22 cellular contexts compared by ENCODE assay signal in the genomic region with DNA sequence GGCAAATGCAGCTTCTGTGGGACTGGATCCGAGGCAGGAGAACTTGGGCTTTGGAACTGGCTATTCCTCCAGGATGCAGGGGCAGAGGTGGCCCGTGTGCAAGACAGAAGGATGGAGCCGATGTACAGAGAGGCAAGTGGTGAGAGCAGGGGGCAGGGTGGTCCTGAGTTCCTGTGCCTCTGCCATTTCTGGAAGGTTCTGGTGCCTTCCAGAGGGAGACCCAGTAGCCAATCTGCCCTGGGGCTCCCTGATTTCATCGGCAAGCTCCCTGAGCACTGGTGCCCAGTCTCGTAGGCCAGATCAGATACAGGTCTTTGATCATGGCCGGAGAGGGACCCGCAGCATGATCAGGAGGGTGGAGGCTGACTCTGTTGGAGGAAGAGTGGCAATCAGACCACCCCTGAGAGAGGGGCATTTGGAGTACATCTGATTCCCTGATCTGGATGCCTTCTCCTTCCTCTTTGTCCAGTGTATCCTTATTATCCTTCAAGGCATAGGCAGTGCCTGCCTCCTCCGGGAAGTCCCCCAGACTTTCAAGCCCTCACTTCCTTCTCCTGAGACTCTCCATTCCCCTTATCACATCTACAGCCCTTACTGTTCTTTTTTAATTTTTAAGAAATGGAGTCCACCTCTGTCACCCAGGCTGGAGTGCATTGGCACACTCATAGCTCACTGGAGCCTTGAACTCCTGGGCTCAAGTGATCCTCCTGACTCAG. TPM values are rescaled to one million over a fixed set of nuclear protein-coding genes. Genes with fewer than 3 reads are reported as not detected.
"Had no signal": no experiment of that assay in that cellular context is flagged by ENCODE, and none has a peak within 500 bp of the region (broad histone marks: within the 10 kb centered on the region; RNA-seq: fewer than 3 reads in every experiment).

No MANE protein-coding gene starts in this region.

- H3K9me3 ChIP-seq: heart right ventricle, tibial nerve had no signal

- H3K4me3 ChIP-seq: heart right ventricle, lung, SK-N-MC, tibial nerve had no signal

- H3K36me3 Mint-ChIP-seq: activated naive CD8-positive, alpha-beta T cell treated with anti-CD3 and anti-CD28 coated beads for 36 hours; brain; stimulated activated memory B cell treated with anti-CD40 and anti-IgM and Interleukin-4, amounts not matched to agents 10 μg/mL and 1 μg/mL and 100 μg/mL, for 72 hours had no signal

- H3K27me3 Mint-ChIP-seq: activated naive CD8-positive, alpha-beta T cell treated with anti-CD3 and anti-CD28 coated beads for 36 hours had no signal

- H3K4me1 ChIP-seq: parathyroid adenoma had no signal

- H3K4me3 Mint-ChIP-seq: activated CD8-positive, alpha-beta T cell treated with anti-CD3 and anti-CD28 coated beads for 36 hours; activated naive CD8-positive, alpha-beta T cell treated with anti-CD3 and anti-CD28 coated beads for 36 hours; activated T-cell treated with anti-CD3 and anti-CD28 coated beads, Interleukin-2, amount 50 U/mL, for 72 hours; brain; central memory CD8-positive, alpha-beta T cell; dendritic cell treated with granulocyte-macrophage colony-stimulating factor and Interleukin-4, amounts not matched to agents 40 ng/mL and 50 ng/mL, for 4 days; effector memory CD8-positive, alpha-beta T cell; stimulated activated memory B cell treated with anti-CD40 and anti-IgM and Interleukin-4, amounts not matched to agents 10 μg/mL and 1 μg/mL and 100 μg/mL, for 72 hours had no signal

- ATAC-seq: activated CD8-positive, alpha-beta T cell treated with anti-CD3 and anti-CD28 coated beads for 36 hours; activated T-cell treated with anti-CD3 and anti-CD28 coated beads, Interleukin-2, amount 50 U/mL, for 72 hours; effector memory CD8-positive, alpha-beta T cell; heart right ventricle; left colon; stimulated activated memory B cell treated with anti-CD40 and anti-IgM and Interleukin-4, amounts not matched to agents 10 μg/mL and 1 μg/mL and 100 μg/mL, for 72 hours had no signal

- H3K9me3 Mint-ChIP-seq: activated CD8-positive, alpha-beta T cell treated with anti-CD3 and anti-CD28 coated beads for 36 hours; activated T-cell treated with anti-CD3 and anti-CD28 coated beads, Interleukin-2, amount 50 U/mL, for 72 hours; brain; central memory CD8-positive, alpha-beta T cell; dendritic cell treated with granulocyte-macrophage colony-stimulating factor and Interleukin-4, amounts not matched to agents 40 ng/mL and 50 ng/mL, for 4 days; effector memory CD8-positive, alpha-beta T cell had no signal

- H3K27ac Mint-ChIP-seq: activated CD8-positive, alpha-beta T cell treated with anti-CD3 and anti-CD28 coated beads for 36 hours; activated naive CD8-positive, alpha-beta T cell treated with anti-CD3 and anti-CD28 coated beads for 36 hours; activated T-cell treated with anti-CD3 and anti-CD28 coated beads, Interleukin-2, amount 50 U/mL, for 72 hours; brain; dendritic cell treated with granulocyte-macrophage colony-stimulating factor and Interleukin-4, amounts not matched to agents 40 ng/mL and 50 ng/mL, for 4 days; effector memory CD8-positive, alpha-beta T cell; stimulated activated memory B cell treated with anti-CD40 and anti-IgM and Interleukin-4, amounts not matched to agents 10 μg/mL and 1 μg/mL and 100 μg/mL, for 72 hours had no signal

- H3K27me3 ChIP-seq: tibial nerve had no signal

- H3K27ac ChIP-seq: heart right ventricle, parathyroid adenoma, SK-N-MC, tibial nerve had no signal

- H3K4me1 Mint-ChIP-seq: brain; central memory CD8-positive, alpha-beta T cell had no signal

- DNase-seq: activated CD4-positive, alpha-beta T cell treated with anti-CD3 and anti-CD28 coated beads for 1 hour; activated CD8-positive, alpha-beta memory T cell treated with anti-CD3 and anti-CD28 coated beads, Interleukin-2, amount 50 U/mL, for 4 hours; activated CD8-positive, alpha-beta T cell treated with anti-CD3 and anti-CD28 coated beads for 36 hours; activated naive CD8-positive, alpha-beta T cell treated with anti-CD3 and anti-CD28 coated beads for 36 hours; activated T-cell treated with anti-CD3 and anti-CD28 coated beads, Interleukin-2, amount 50 U/mL, for 72 hours; amygdala; effector memory CD8-positive, alpha-beta T cell; foreskin melanocyte; heart right ventricle; left colon; midbrain; stimulated activated CD4-positive, alpha-beta T cell treated with anti-CD3 and anti-CD28 coated beads, Interleukin-2, amount 100 ng/mL, for 48 hours had no signal

- H3K36me3 ChIP-seq: heart right ventricle, tibial nerve had no signal

RNA-seq across cellular contexts. Expression of a gene that starts 9.7 kb away (rescaled TPM):
- total RNA-seq: activated CD8-positive, alpha-beta T cell treated with anti-CD3 and anti-CD28 coated beads for 36 hours; activated naive CD8-positive, alpha-beta T cell treated with anti-CD3 and anti-CD28 coated beads for 36 hours; activated T-cell treated with anti-CD3 and anti-CD28 coated beads, Interleukin-2, amount 50 U/mL, for 72 hours; heart right ventricle; left colon; lung; renal cortical epithelial cell; subcutaneous adipose tissue; tibial nerve had no signal
- polyA plus RNA-seq: heart right ventricle, lung had no signal

RNA-seq across cellular contexts. Expression of a gene that starts 42.0 kb away (rescaled TPM):
- total RNA-seq: activated CD8-positive, alpha-beta T cell treated with anti-CD3 and anti-CD28 coated beads for 36 hours; activated naive CD8-positive, alpha-beta T cell treated with anti-CD3 and anti-CD28 coated beads for 36 hours; activated T-cell treated with anti-CD3 and anti-CD28 coated beads, Interleukin-2, amount 50 U/mL, for 72 hours had no signal
